ENCODE assay signal across 1 cellular context in genomic region chr11:103923473-103923931, GRCh38.
TF ChIP-seq lines count a peak whose summit lies in the region.

No MANE protein-coding gene starts in this region.

TF ChIP-seq in GM12878, 131 proteins besides CTCF, POLR2A, EP300 and RAD21 (continued from another document):
- TF ChIP-seq RELB (IDR thresholded peaks at IDR 0.05; ENCODE audit: low read depth) (no peak), MLLT1 (IDR thresholded peaks at IDR 0.05) (no peak), RB1 (IDR thresholded peaks at IDR 0.05; ENCODE audit: borderline replicate concordance) (no peak), GABPA (IDR thresholded peaks at IDR 0.05; ENCODE audit: low read depth) (no peak), BRCA1 (IDR thresholded peaks at IDR 0.05; ENCODE audit: low read depth, low read length) (no peak), IKZF1 (conservative IDR thresholded peaks at IDR 0.05) (no peak), BACH1 (IDR thresholded peaks at IDR 0.05; ENCODE audit: borderline replicate concordance) (no peak), USF1 (IDR thresholded peaks at IDR 0.05; ENCODE audit: borderline replicate concordance, extremely low read length, insufficient read depth, low read depth, low read length) (no peak), CREB1 (IDR thresholded peaks at IDR 0.05; ENCODE audit: low read depth) (no peak)
